ENCODE assay signal across 24 cellular contexts in genomic region chr2:30987611-30988010, GRCh38.
"Had no signal": no experiment of that assay in that cellular context is flagged by ENCODE, and none has a peak within 500 bp of the region (broad histone marks: within the 10 kb centered on the region; RNA-seq: fewer than 3 reads in every experiment).

No MANE protein-coding gene starts in this region.

- H3K4me2 ChIP-seq: smooth muscle cell had no signal

- H3K27ac ChIP-seq: heart left ventricle, left lung, lower lobe of right lung, parathyroid adenoma, right atrium auricular region, right lobe of liver, tibial nerve, uterus had no signal

- H3K36me3 ChIP-seq: heart left ventricle, left lung, lower lobe of right lung, right atrium auricular region, right lobe of liver, tibial nerve, uterus had no signal

- H3K27me3 Mint-ChIP-seq: stimulated activated memory B cell treated with anti-CD40 and anti-IgM and Interleukin-4, amounts not matched to agents 10 μg/mL and 1 μg/mL and 100 μg/mL, for 72 hours; stimulated activated naive CD8-positive, alpha-beta T cell treated with anti-CD3 and anti-CD28 coated beads, Interleukin-15, amount 100 ng/mL, for 72 hours had no signal

- H3K9me3 ChIP-seq: heart left ventricle, left lung, lower lobe of right lung, right atrium auricular region, right lobe of liver, tibial nerve, uterus had no signal

- H3K27me3 ChIP-seq: heart left ventricle, left lung, right atrium auricular region, right lobe of liver, tibial nerve, uterus had no signal

- H3K27ac Mint-ChIP-seq: naive thymus-derived CD8-positive, alpha-beta T cell; nephron progenitor cell; progenitor cell of endocrine pancreas; stimulated activated memory B cell treated with anti-CD40 and anti-IgM and Interleukin-4, amounts not matched to agents 10 μg/mL and 1 μg/mL and 100 μg/mL, for 72 hours; stimulated activated naive CD8-positive, alpha-beta T cell treated with anti-CD3 and anti-CD28 coated beads, Interleukin-15, amount 100 ng/mL, for 72 hours; type B pancreatic cell had no signal

- H2AFZ ChIP-seq: parathyroid adenoma had no signal

- H3K9me3 Mint-ChIP-seq: naive thymus-derived CD8-positive, alpha-beta T cell; nephron progenitor cell; stimulated activated memory B cell treated with anti-CD40 and anti-IgM and Interleukin-4, amounts not matched to agents 10 μg/mL and 1 μg/mL and 100 μg/mL, for 72 hours; stimulated activated naive CD8-positive, alpha-beta T cell treated with anti-CD3 and anti-CD28 coated beads, Interleukin-15, amount 100 ng/mL, for 72 hours; type B pancreatic cell had no signal

- H3K9ac ChIP-seq: parathyroid adenoma had no signal

- ATAC-seq: heart left ventricle; left cardiac atrium; left lung; lower lobe of right lung; naive thymus-derived CD8-positive, alpha-beta T cell; right lobe of liver; stimulated activated memory B cell treated with anti-CD40 and anti-IgM and Interleukin-4, amounts not matched to agents 10 μg/mL and 1 μg/mL and 100 μg/mL, for 72 hours; stimulated activated naive CD8-positive, alpha-beta T cell treated with anti-CD3 and anti-CD28 coated beads, Interleukin-15, amount 100 ng/mL, for 72 hours had no signal

- H3K36me3 Mint-ChIP-seq: naive thymus-derived CD8-positive, alpha-beta T cell; stimulated activated memory B cell treated with anti-CD40 and anti-IgM and Interleukin-4, amounts not matched to agents 10 μg/mL and 1 μg/mL and 100 μg/mL, for 72 hours; type B pancreatic cell had no signal

- H3K4me1 Mint-ChIP-seq: naive thymus-derived CD8-positive, alpha-beta T cell; stimulated activated memory B cell treated with anti-CD40 and anti-IgM and Interleukin-4, amounts not matched to agents 10 μg/mL and 1 μg/mL and 100 μg/mL, for 72 hours; stimulated activated naive CD8-positive, alpha-beta T cell treated with anti-CD3 and anti-CD28 coated beads, Interleukin-15, amount 100 ng/mL, for 72 hours had no signal

- H3K79me2 ChIP-seq: parathyroid adenoma had no signal

- H3K4me3 Mint-ChIP-seq: naive thymus-derived CD8-positive, alpha-beta T cell; nephron progenitor cell; stimulated activated memory B cell treated with anti-CD40 and anti-IgM and Interleukin-4, amounts not matched to agents 10 μg/mL and 1 μg/mL and 100 μg/mL, for 72 hours; stimulated activated naive CD8-positive, alpha-beta T cell treated with anti-CD3 and anti-CD28 coated beads, Interleukin-15, amount 100 ng/mL, for 72 hours; type B pancreatic cell had no signal

- DNase-seq: glutamatergic neuron; heart left ventricle; hypothalamus; kidney glomerular epithelial cell; left cardiac atrium; left lung; lower lobe of right lung; mammary epithelial cell; mesenchymal stem cell; naive thymus-derived CD8-positive, alpha-beta T cell; nephron progenitor cell; right lobe of liver; stimulated activated CD4-positive, alpha-beta T cell treated with anti-CD3 and anti-CD28 coated beads, Interleukin-4, amount 100 ng/mL, for 24 hours; stimulated activated naive CD4-positive, alpha-beta T cell treated with Interleukin-2 at 50 U/mL for 16 hours; stimulated activated naive CD8-positive, alpha-beta T cell treated with anti-CD3 and anti-CD28 coated beads, Interleukin-15, amount 100 ng/mL, for 72 hours; substantia nigra; uterus had no signal

- H3K4me1 ChIP-seq: left lung, lower lobe of right lung, parathyroid adenoma, right lobe of liver, tibial nerve, uterus had no signal

- H3K4me3 ChIP-seq: heart left ventricle, left lung, lower lobe of right lung, right atrium auricular region, right lobe of liver, smooth muscle cell, tibial nerve, uterus had no signal
